8 cellular contexts compared by ENCODE assay signal in the genomic region with DNA sequence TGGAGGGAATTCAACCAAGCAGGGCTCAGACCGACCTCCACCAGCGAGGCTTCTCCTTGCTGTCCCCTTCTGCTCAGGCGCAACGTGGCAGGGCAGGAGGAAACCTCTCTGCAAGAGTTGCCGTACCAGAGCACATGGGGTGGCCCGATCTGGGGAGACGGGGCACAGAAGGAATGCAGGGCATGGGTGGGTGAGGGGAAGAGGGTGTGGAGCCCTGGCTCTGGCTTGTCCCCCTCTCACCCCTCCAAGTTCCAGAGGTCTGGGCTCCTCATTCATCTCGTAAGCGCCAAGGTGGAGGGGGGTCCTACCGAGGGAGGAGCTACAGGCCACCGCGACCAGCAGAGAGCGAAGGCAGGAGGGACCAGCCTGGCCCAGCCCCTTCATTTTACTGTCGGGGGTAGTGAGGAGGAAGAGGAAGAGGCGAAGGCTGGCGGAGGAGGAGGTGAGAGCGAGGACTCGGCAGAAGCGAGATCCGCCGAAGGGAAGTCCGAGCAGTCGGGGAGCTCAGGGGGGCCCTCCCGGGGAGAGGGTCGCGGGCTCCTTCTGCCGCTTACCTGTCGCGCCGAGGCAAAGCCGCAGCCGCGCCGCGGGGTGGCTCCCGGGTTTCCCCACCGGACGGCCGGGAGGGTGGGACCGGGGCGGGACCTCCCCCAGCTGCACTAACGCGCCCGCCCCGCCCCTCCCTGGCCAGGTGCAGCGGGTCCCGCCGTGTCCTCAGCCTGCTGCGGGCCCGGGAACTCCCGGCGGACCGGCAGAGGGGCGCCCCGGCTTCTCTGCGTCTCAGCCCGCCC. TPM values are rescaled to one million over a fixed set of nuclear protein-coding genes. Genes with fewer than 3 reads are reported as not detected.
DNase-seq lines count a peak whose midpoint lies in the region; ATAC-seq and TF ChIP-seq lines count a peak whose summit lies in the region.

A gene with protein sequence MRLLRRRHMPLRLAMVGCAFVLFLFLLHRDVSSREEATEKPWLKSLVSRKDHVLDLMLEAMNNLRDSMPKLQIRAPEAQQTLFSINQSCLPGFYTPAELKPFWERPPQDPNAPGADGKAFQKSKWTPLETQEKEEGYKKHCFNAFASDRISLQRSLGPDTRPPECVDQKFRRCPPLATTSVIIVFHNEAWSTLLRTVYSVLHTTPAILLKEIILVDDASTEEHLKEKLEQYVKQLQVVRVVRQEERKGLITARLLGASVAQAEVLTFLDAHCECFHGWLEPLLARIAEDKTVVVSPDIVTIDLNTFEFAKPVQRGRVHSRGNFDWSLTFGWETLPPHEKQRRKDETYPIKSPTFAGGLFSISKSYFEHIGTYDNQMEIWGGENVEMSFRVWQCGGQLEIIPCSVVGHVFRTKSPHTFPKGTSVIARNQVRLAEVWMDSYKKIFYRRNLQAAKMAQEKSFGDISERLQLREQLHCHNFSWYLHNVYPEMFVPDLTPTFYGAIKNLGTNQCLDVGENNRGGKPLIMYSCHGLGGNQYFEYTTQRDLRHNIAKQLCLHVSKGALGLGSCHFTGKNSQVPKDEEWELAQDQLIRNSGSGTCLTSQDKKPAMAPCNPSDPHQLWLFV (minus strand): TSS at position 360 of the 791 bp plus-strand sequence. CDS start 11,625 bp downstream, outside the sequence.

- H4K20me1 ChIP-seq in BLaER1 (peaks cover 27% of the 10 kb centered on the region), IMR-90 (ENCODE audit: insufficient read depth, low read length) (no peaks in the 10 kb centered on the region)

- CTCF ChIA-PET in IMR-90 (lab: Yijun Ruan, JAX), result interaction anchor here (1.6 kb wide), 1 partner anchor 16 kb away, joined by 3 read pairs; no protein-coding TSS in a partner anchor

- TF ChIP-seq CTCF in IMR-90 (conservative IDR thresholded peaks at IDR 0.05; ENCODE audit: low read depth, low read length), result no peak

- H2AK9ac ChIP-seq in IMR-90 (replicated peaks; ENCODE audit: low read depth, low read length, poor library complexity), result peak within 1 kb of the TSS; percentile 85

- H2BK5ac ChIP-seq in IMR-90 (ENCODE audit: low read depth, low read length, poor library complexity, severe bottlenecking), result peak within 1 kb of the TSS; percentile 39

- peak within 1 kb of the TSS; percentile 83 for H3K27ac Mint-ChIP-seq in T-helper 2 cell treated with Interferon-gamma antibody and Interleukin-4, amounts not matched to agents 5 μg/mL and 100 μg/mL, for 36 hours

- H3K9me3 ChIP-seq in BLaER1 (no peaks in the 10 kb centered on the region), IMR-90 (ENCODE audit: control insufficient read depth, insufficient read depth, low read length) (no peaks in the 10 kb centered on the region), iPS-18a (ENCODE audit: control insufficient read depth, low read depth, low read length) (no peaks in the 10 kb centered on the region)

- peak within 1 kb of the TSS; percentile 94 for H3K4me3 Mint-ChIP-seq in T-helper 2 cell treated with Interferon-gamma antibody and Interleukin-4, amounts not matched to agents 5 μg/mL and 100 μg/mL, for 36 hours

- WGBS in IMR-90 (ENCODE audit: extremely low coverage in 2 of 2, insufficient read length in 1 of 2), 2 experiments, result 12% methylated on average over 19 of the region's 57 CpGs; no CpG with 5 or more reads in 1 of the 2 experiments

- H4K5ac ChIP-seq in IMR-90 (ENCODE audit: low read depth, low read length), result peak within 1 kb of the TSS; percentile 6

- H3K4me1 Mint-ChIP-seq in T-helper 2 cell treated with Interferon-gamma antibody and Interleukin-4, amounts not matched to agents 5 μg/mL and 100 μg/mL, for 36 hours (ENCODE audit: low read depth), result peaks cover 77% of the 10 kb centered on the region

- DNase-seq in IMR-90 (no peak), astrocyte of the hippocampus (ENCODE audit: low read depth, low spot score) (peak; percentile 57)
- DNase-seq in T-helper 2 cell treated with Interferon-gamma antibody and Interleukin-4, amounts not matched to agents 5 μg/mL and 100 μg/mL, for 36 hours (ENCODE audit: low spot score), result peak; percentile 61
- DNase-seq in stimulated activated CD4-positive, alpha-beta T cell treated with anti-CD3 and anti-CD28 coated beads, Interleukin-12 subunit alpha, Interleukin-12 subunit beta, amount 100 ng/mL, for 48 hours (ENCODE audit: low read depth in 2 of 3, low spot score in 1 of 3), result peak in 2 of 3 donors; percentile 46 to 61

- H2BK120ac ChIP-seq in IMR-90 (ENCODE audit: low read depth, low read length), result peak within 1 kb of the TSS; percentile 71

- H3K36me3 ChIP-seq in BLaER1 (no peaks in the 10 kb centered on the region), IMR-90 (ENCODE audit: control insufficient read depth, insufficient read depth, low read length) (no peaks in the 10 kb centered on the region), iPS-18a (ENCODE audit: control insufficient read depth, low read depth, low read length) (peaks cover 5% of the 10 kb centered on the region)

- peak within 1 kb of the TSS; percentile 75 for H3K4ac ChIP-seq in IMR-90 (ENCODE audit: low read depth, low read length)

- BruUV-seq in IMR-90 (replicated peaks; lab: Mats Ljungman, UMichigan), result no TSS peak

- ATAC-seq in GM19463 (IDR thresholded peaks at IDR 0.05; ENCODE audit: unreplicated experiment) (peak; percentile 49), IMR-90 (ENCODE audit: low read depth) (peak; percentile 22), HG03469 (IDR thresholded peaks at IDR 0.05; ENCODE audit: unreplicated experiment) (no peak)

- H2AFZ ChIP-seq in IMR-90 (replicated peaks; ENCODE audit: low read length, poor library complexity), result peak within 1 kb of the TSS; percentile 89

- peak within 1 kb of the TSS; percentile 42 for H3K14ac ChIP-seq in IMR-90 (replicated peaks; ENCODE audit: low read depth, low read length)

- H2BK20ac ChIP-seq in IMR-90 (ENCODE audit: low read depth, low read length), result peak within 1 kb of the TSS; percentile 57

- TF ChIP-seq RAD21 in IMR-90 (IDR thresholded peaks at IDR 0.05; ENCODE audit: low read length), result no peak

- H3K4me3 ChIP-seq in BLaER1 (peak within 1 kb of the TSS; percentile 70), IMR-90 (ENCODE audit: insufficient read depth, low read depth, low read length) (peak within 1 kb of the TSS; percentile 48), iPS-18a (ENCODE audit: low read length) (peak within 1 kb of the TSS; percentile 85)

- dilution Hi-C loops in IMR-90 (cut with HindIII; ENCODE audit: low sequenced_read_pairs, unreplicated experiment), result no loop called here

- no peaks in the 10 kb centered on the region for H3K9me3 Mint-ChIP-seq in T-helper 2 cell treated with Interferon-gamma antibody and Interleukin-4, amounts not matched to agents 5 μg/mL and 100 μg/mL, for 36 hours

- POLR2A ChIA-PET in IMR-90 (lab: Charles Lee; ENCODE audit: unreplicated experiment), result no interaction called here

- H3K23ac ChIP-seq in IMR-90 (ENCODE audit: low read depth, low read length), result peak within 1 kb of the TSS; percentile 54

- intact Hi-C loops in IMR-90 (cut with micrococcal nuclease), result no loop called here

- peaks cover 74% of the 10 kb centered on the region for H3K27me3 ChIP-seq in BLaER1
- H3K27me3 ChIP-seq in IMR-90 (ENCODE audit: control insufficient read depth, insufficient read depth, low read length), result no peaks in the 10 kb centered on the region
- H3K27me3 ChIP-seq in iPS-18a (ENCODE audit: control insufficient read depth, insufficient read depth, low read length), result peaks cover 4% of the 10 kb centered on the region

- peak within 1 kb of the TSS; percentile 38 for H3K9ac ChIP-seq in BLaER1
- H3K9ac ChIP-seq in IMR-90 (ENCODE audit: low read depth, low read length), result peak within 1 kb of the TSS; percentile 30; the same call in 1 of the 2 replicates
- peak within 1 kb of the TSS; percentile 78 for H3K9ac ChIP-seq in iPS-18a (ENCODE audit: low read length)

- peak within 1 kb of the TSS; percentile 78 for H2AK5ac ChIP-seq in IMR-90 (ENCODE audit: low read depth, low read length)

- in situ Hi-C loops in IMR-90 (cut with MboI; ENCODE audit: low sequenced_read_pairs), result no loop called here

- H3K27me3 Mint-ChIP-seq in T-helper 2 cell treated with Interferon-gamma antibody and Interleukin-4, amounts not matched to agents 5 μg/mL and 100 μg/mL, for 36 hours (ENCODE audit: low read depth), result no peaks in the 10 kb centered on the region

- peak within 1 kb of the TSS; percentile 99 for H3K4me2 ChIP-seq in BLaER1
- peak within 1 kb of the TSS; percentile 77 for H3K4me2 ChIP-seq in IMR-90 (ENCODE audit: low read depth, low read length)

- peak within 1 kb of the TSS; percentile 60; the same call in 1 of the 3 replicates for H2BK15ac ChIP-seq in IMR-90 (ENCODE audit: low read depth, low read length)

- no peak within 1 kb of the TSS for H3K56ac ChIP-seq in IMR-90 (ENCODE audit: extremely low read depth, insufficient read depth, low read length)

- H4K8ac ChIP-seq in IMR-90 (ENCODE audit: low read depth in 2 of 2, low read length in 2 of 2), result peak within 1 kb of the TSS; percentile 81 to 82

- H3K9me1 ChIP-seq in IMR-90 (ENCODE audit: insufficient read depth, low read length), result peaks cover 30% of the 10 kb centered on the region

- peaks cover 40% of the 10 kb centered on the region for H3K4me1 ChIP-seq in BLaER1
- peaks cover 21% of the 10 kb centered on the region for H3K4me1 ChIP-seq in IMR-90 (ENCODE audit: control insufficient read depth, insufficient read depth, low read length)
- H3K4me1 ChIP-seq in iPS-18a (ENCODE audit: control insufficient read depth, low read depth, low read length), result peaks cover 14% of the 10 kb centered on the region

- no peak for TF ChIP-seq POLR2A in IMR-90 (IDR thresholded peaks at IDR 0.05; ENCODE audit: low read depth, low read length)

- H3K79me1 ChIP-seq in IMR-90 (ENCODE audit: low read depth in 1 of 2, low read length in 2 of 2), result peaks cover 0 to 32% of the 10 kb centered on the region in 2 experiments; a peak in 2 of 4 replicates

- H3K18ac ChIP-seq in IMR-90 (ENCODE audit: low read depth, low read length), result peak within 1 kb of the TSS; percentile 44; the same call in 1 of the 2 replicates

- H3K36me3 Mint-ChIP-seq in T-helper 2 cell treated with Interferon-gamma antibody and Interleukin-4, amounts not matched to agents 5 μg/mL and 100 μg/mL, for 36 hours (ENCODE audit: low read depth), result peaks cover 2% of the 10 kb centered on the region

- peak within 1 kb of the TSS; percentile 70 for H4K91ac ChIP-seq in IMR-90 (ENCODE audit: insufficient read depth, low read depth, low read length)

- no peak within 1 kb of the TSS for H3K27ac ChIP-seq in BLaER1
- peak within 1 kb of the TSS; percentile 12; the same call in 1 of the 2 replicates for H3K27ac ChIP-seq in IMR-90 (ENCODE audit: insufficient read depth, low read length)
- H3K27ac ChIP-seq in iPS-18a (ENCODE audit: low read length), result peak within 1 kb of the TSS; percentile 61

TF ChIP-seq in IMR-90, 13 proteins besides CTCF, POLR2A, EP300 and RAD21 (continues in another document):
- TF ChIP-seq NFE2L2 (IDR thresholded peaks at IDR 0.05; ENCODE audit: low read depth, low read length), result no peak

RNA-seq across cellular contexts. Expression of the gene that starts here (rescaled TPM):
- total RNA-seq in IMR-90 (2012; rRNA removed), result 21.4 and 23.7 TPM in 2 replicates
- 16.4 and 17.1 TPM in 2 replicates for polyA plus RNA-seq in IMR-90 (2012; rRNA removed)
- 10.8 and 12.1 TPM in 2 replicates for polyA plus RNA-seq in IMR-90 (2012; cell fraction: cytosol; rRNA removed)
- polyA plus RNA-seq in IMR-90 (2012; cell fraction: nucleus; rRNA removed; ENCODE audit: low replicate concordance), result 8.3 and 10.0 TPM in 2 replicates
